In the genomic region with DNA sequence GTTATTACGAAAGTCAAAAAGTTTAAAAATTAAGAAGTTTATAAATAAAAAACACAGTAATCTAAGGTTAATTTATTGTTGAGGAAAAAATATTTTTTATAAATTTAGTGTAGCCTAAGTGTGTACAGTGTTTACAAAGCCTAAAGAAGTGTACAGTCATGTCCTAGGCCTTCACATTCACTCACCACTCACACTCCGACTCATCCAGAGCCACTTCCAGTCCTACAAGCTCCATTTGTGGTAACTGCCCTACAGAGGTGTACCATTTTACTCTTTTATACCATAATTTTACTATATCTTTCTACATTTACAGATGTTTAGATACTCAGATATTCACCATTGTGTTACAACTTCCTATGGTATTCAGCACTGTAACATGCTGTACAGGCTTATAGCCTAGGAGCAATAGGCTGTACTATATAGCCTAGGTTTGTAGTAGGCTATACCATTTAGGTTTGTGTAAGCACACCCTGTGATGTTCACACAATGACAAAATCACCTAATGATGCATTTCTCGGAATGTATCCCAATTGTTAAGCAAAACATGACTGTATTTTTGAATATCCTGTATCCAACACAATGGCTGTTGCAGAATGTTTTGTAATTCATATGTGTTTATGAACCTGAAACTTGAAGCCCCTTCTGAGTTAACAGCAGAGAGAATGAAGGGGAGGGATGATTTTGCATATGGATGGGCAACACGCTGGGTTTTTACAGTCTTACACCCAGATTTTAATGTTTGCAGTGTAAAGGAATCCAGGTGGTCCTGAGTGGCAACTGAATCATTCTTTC, we compare ENCODE assay signal across 1 cellular context.
TF ChIP-seq lines count a peak whose summit lies in the region.

No MANE protein-coding gene starts in this region.

TF ChIP-seq in HEK293T, 16 proteins besides CTCF, POLR2A, EP300 and RAD21:
- TF ChIP-seq ARNT (IDR thresholded peaks at IDR 0.05) (peak; percentile 29; the same call in 1 of the 2 replicates), FOXA1 (IDR thresholded peaks at IDR 0.05) (peak; percentile 71; the same call in 1 of the 2 replicates), FOXK2 (IDR thresholded peaks at IDR 0.05) (no peak), CTBP1 (IDR thresholded peaks at IDR 0.05; ENCODE audit: borderline replicate concordance) (peak; percentile 71; the same call in 1 of the 2 replicates)
- TF ChIP-seq, protein P1, sequence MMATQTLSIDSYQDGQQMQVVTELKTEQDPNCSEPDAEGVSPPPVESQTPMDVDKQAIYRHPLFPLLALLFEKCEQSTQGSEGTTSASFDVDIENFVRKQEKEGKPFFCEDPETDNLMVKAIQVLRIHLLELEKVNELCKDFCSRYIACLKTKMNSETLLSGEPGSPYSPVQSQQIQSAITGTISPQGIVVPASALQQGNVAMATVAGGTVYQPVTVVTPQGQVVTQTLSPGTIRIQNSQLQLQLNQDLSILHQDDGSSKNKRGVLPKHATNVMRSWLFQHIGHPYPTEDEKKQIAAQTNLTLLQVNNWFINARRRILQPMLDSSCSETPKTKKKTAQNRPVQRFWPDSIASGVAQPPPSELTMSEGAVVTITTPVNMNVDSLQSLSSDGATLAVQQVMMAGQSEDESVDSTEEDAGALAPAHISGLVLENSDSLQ (IDR thresholded peaks at IDR 0.05), result peak; percentile 75
TF ChIP-seq in HEK293T: peak in this region for 4.
